ENCODE assay signal across 1 cellular context in genomic region chr2:83517727-83518368, GRCh38.
TF ChIP-seq lines count a peak whose summit lies in the region.

No MANE protein-coding gene starts in this region.

TF ChIP-seq in HepG2, 621 proteins besides CTCF, POLR2A, EP300 and RAD21 (continued from another document):
- no peak for TF ChIP-seq MYPOP (CRISPR knock-in tag; IDR thresholded peaks at IDR 0.05)
- TF ChIP-seq SOX13 (IDR thresholded peaks at IDR 0.05) = no peak
- no peak for TF ChIP-seq SOX13 (CRISPR knock-in tag; conservative IDR thresholded peaks at IDR 0.05 in 1 of 2, IDR thresholded peaks at IDR 0.05 in 1 of 2)
- TF ChIP-seq CBX2 (IDR thresholded peaks at IDR 0.05; ENCODE audit: low read depth, low read length) = no peak
- TF ChIP-seq CBX2 (CRISPR knock-in tag; IDR thresholded peaks at IDR 0.05; ENCODE audit: low read depth) = no peak
- TF ChIP-seq MYC (CRISPR knock-in tag; IDR thresholded peaks at IDR 0.05; ENCODE audit: borderline replicate concordance) = no peak
- TF ChIP-seq TSC22D2 (CRISPR knock-in tag; IDR thresholded peaks at IDR 0.05; ENCODE audit: borderline replicate concordance) = no peak
- TF ChIP-seq ATAD3A (CRISPR knock-in tag; IDR thresholded peaks at IDR 0.05) = no peak
- no peak for TF ChIP-seq ZNF567 (CRISPR knock-in tag; IDR thresholded peaks at IDR 0.05; ENCODE audit: borderline replicate concordance)
- no peak for TF ChIP-seq ZIK1 (CRISPR knock-in tag; IDR thresholded peaks at IDR 0.05; ENCODE audit: borderline replicate concordance, low read depth)
- TF ChIP-seq ZFP91 (CRISPR knock-in tag; IDR thresholded peaks at IDR 0.05; ENCODE audit: borderline replicate concordance) = no peak
- no peak for TF ChIP-seq ZBTB21 (CRISPR knock-in tag; IDR thresholded peaks at IDR 0.05)
- TF ChIP-seq LBX2 (CRISPR knock-in tag; IDR thresholded peaks at IDR 0.05; ENCODE audit: borderline replicate concordance) = no peak
